In the genomic region with DNA sequence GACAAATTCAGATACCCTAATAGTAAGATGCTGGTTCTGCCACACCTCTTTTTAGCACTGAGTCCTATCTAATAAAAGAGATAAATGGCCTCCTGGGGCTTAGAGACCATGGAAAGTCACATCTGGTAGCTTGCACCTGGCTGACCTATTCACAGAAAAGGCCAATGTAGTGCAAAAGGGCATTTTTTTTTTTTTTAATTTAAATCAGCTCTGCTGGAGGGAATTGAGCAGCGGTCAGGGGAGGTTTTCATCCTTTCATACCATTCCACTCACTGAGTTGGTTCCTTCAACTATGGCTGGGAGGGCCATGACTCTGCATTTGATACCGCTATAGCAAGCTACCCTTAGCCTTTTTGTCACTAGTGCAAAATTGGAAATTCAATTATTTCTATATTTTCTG, we compare ENCODE assay signal across 18 cellular contexts. TPM values are rescaled to one million over a fixed set of nuclear protein-coding genes. Genes with fewer than 3 reads are reported as not detected.
A peak's percentile ranks its signal among the peaks of the same experiment; 100 is the strongest.
DNase-seq lines count a peak whose midpoint lies in the region; ATAC-seq and TF ChIP-seq lines count a peak whose summit lies in the region.
"Had no signal": no experiment of that assay in that cellular context is flagged by ENCODE, and none has a peak within 500 bp of the region (broad histone marks: within the 10 kb centered on the region; RNA-seq: fewer than 3 reads in every experiment).

No MANE protein-coding gene starts in this region.

- H3K9ac ChIP-seq in HUES48 (ENCODE audit: low read depth, low read length) (no peak overlapping the region), iPS-20b (ENCODE audit: low read depth, low read length) (no peak overlapping the region)
- H3K9ac ChIP-seq: BLaER1 had no signal

- H3K27me3 Mint-ChIP-seq in GM23338 (ENCODE audit: insufficient read depth, low read depth, poor library complexity) (peaks cover 7% of the 10 kb centered on the region), type B pancreatic cell (no peaks in the 10 kb centered on the region)
- H3K27me3 Mint-ChIP-seq: CD4-positive, alpha-beta memory T cell had no signal

- no peaks in the 10 kb centered on the region for H3K9me2 ChIP-seq in GM23338 (ENCODE audit: insufficient read depth)

- no peaks in the 10 kb centered on the region for H3K9me3 Mint-ChIP-seq in GM23338
- no peaks in the 10 kb centered on the region for H3K9me3 Mint-ChIP-seq in type B pancreatic cell

- DNase-seq in GM23338 (ENCODE audit: low spot score) (peak; percentile 66), type B pancreatic cell (ENCODE audit: extremely low spot score, unreplicated experiment) (no peak), SKM-1 (lab: John Stamatoyannopoulos, UW; ENCODE audit: unreplicated experiment) (no peak), D341Med (ENCODE audit: low spot score) (no peak)
- DNase-seq: 8988T; CD4-positive, alpha-beta memory T cell; DMS79 treated with DMSO at 0.1 percent for 48 hours; GF-D8; GOT3; HCEC 1CT had no signal

- no peak overlapping the region for H2AFZ ChIP-seq in GM23338

- H3F3A ChIP-seq in GM23338 (replicated peaks; ENCODE audit: low read depth) = no peaks in the 10 kb centered on the region

- H3K4me1 Mint-ChIP-seq in GM23338 (peaks cover 60% of the 10 kb centered on the region), type B pancreatic cell (ENCODE audit: unreplicated experiment) (no peaks in the 10 kb centered on the region)
- H3K4me1 Mint-ChIP-seq: CD14-positive monocyte; CD4-positive, alpha-beta memory T cell had no signal

- no peaks in the 10 kb centered on the region for H4K20me1 ChIP-seq in GM23338 (replicated peaks; ENCODE audit: insufficient read depth)
- H4K20me1 ChIP-seq: BLaER1 had no signal

- H3K9me3 ChIP-seq in HUES48 (ENCODE audit: control insufficient read depth, insufficient read depth, low read length) (no peaks in the 10 kb centered on the region), ectodermal cell (ENCODE audit: control insufficient read depth, low read length) (no peaks in the 10 kb centered on the region), iPS-20b (ENCODE audit: insufficient read depth, low read depth, low read length) (no peaks in the 10 kb centered on the region)
- H3K9me3 ChIP-seq: BLaER1 had no signal

- no peak overlapping the region for H3K4me3 Mint-ChIP-seq in GM23338
- no peak overlapping the region for H3K4me3 Mint-ChIP-seq in type B pancreatic cell
- H3K4me3 Mint-ChIP-seq: CD14-positive monocyte; CD4-positive, alpha-beta memory T cell had no signal

- H3K4me3 ChIP-seq in GM23338 = no peak overlapping the region
- no peak overlapping the region for H3K4me3 ChIP-seq in HUES48 (ENCODE audit: low read depth, low read length)
- H3K4me3 ChIP-seq in ectodermal cell (ENCODE audit: insufficient read depth, low read depth, low read length) = no peak overlapping the region
- peak overlapping the region; percentile 1; the same call in 1 of the 2 replicates for H3K4me3 ChIP-seq in iPS-20b (ENCODE audit: low read length)
- H3K4me3 ChIP-seq: BLaER1 had no signal

- peak; percentile 81 for ATAC-seq in GM23338
- no peak for ATAC-seq in HG02870 (IDR thresholded peaks at IDR 0.05; ENCODE audit: unreplicated experiment)

- no peaks in the 10 kb centered on the region for H3K79me2 ChIP-seq in GM23338 (replicated peaks; ENCODE audit: insufficient read depth)

- TF ChIP-seq CTCF in GM23338 (conservative IDR thresholded peaks at IDR 0.05; ENCODE audit: low read depth in 2 of 2) (no peak), type B pancreatic cell (conservative IDR thresholded peaks at IDR 0.05) (no peak)

- 29 to 47% methylated on average over 1 to 2 of the region's 2 CpGs for WGBS in ectodermal cell, 2 experiments

- H3K36me3 Mint-ChIP-seq in GM23338 (ENCODE audit: low read depth) = no peaks in the 10 kb centered on the region; the same call in 2 of the 3 replicates
- H3K36me3 Mint-ChIP-seq in type B pancreatic cell = no peaks in the 10 kb centered on the region
- H3K36me3 Mint-ChIP-seq: CD14-positive monocyte; CD4-positive, alpha-beta memory T cell had no signal

- H3K4me1 ChIP-seq in GM23338 (ENCODE audit: insufficient read depth) = peaks cover 52% of the 10 kb centered on the region
- H3K4me1 ChIP-seq in HUES48 (ENCODE audit: control insufficient read depth, insufficient read depth, low read length) = peaks cover 57% of the 10 kb centered on the region
- H3K4me1 ChIP-seq in ectodermal cell (ENCODE audit: control insufficient read depth, insufficient read depth, low read length) = peaks cover 33% of the 10 kb centered on the region
- peaks cover 49% of the 10 kb centered on the region for H3K4me1 ChIP-seq in iPS-20b (ENCODE audit: insufficient read depth, low read length)
- H3K4me1 ChIP-seq: BLaER1 had no signal

- H3K4me2 ChIP-seq in GM23338 = peak overlapping the region; percentile 46
- H3K4me2 ChIP-seq: BLaER1 had no signal

- H3K27ac Mint-ChIP-seq in GM23338 (peak overlapping the region; percentile 70), type B pancreatic cell (no peak overlapping the region)
- H3K27ac Mint-ChIP-seq: CD14-positive monocyte; CD4-positive, alpha-beta memory T cell had no signal

- H3K27ac ChIP-seq in GM23338 (ENCODE audit: low read depth) (peak overlapping the region; percentile 68), HUES48 (ENCODE audit: low read depth, low read length) (peak overlapping the region; percentile 69), ectodermal cell (ENCODE audit: insufficient read depth, low read depth, low read length, poor library complexity, severe bottlenecking) (peak overlapping the region; percentile 44), iPS-20b (ENCODE audit: low read length) (peak overlapping the region; percentile 85)
- H3K27ac ChIP-seq: BLaER1 had no signal

- no peaks in the 10 kb centered on the region for H3K36me3 ChIP-seq in GM23338 (ENCODE audit: insufficient read depth)
- H3K36me3 ChIP-seq in HUES48 (ENCODE audit: control insufficient read depth, insufficient read depth, low read length) = no peaks in the 10 kb centered on the region
- no peaks in the 10 kb centered on the region for H3K36me3 ChIP-seq in ectodermal cell (ENCODE audit: control insufficient read depth, insufficient read depth, low read length)
- H3K36me3 ChIP-seq in iPS-20b (ENCODE audit: insufficient read depth, low read depth, low read length) = no peaks in the 10 kb centered on the region
- H3K36me3 ChIP-seq: BLaER1 had no signal

- no peaks in the 10 kb centered on the region for H3K27me3 ChIP-seq in GM23338 (ENCODE audit: insufficient read depth)
- H3K27me3 ChIP-seq in HUES48 (ENCODE audit: control insufficient read depth, insufficient read depth, low read length) = no peaks in the 10 kb centered on the region
- H3K27me3 ChIP-seq in ectodermal cell (ENCODE audit: control insufficient read depth, insufficient read depth, low read length, poor library complexity, severe bottlenecking) = no peaks in the 10 kb centered on the region
- no peaks in the 10 kb centered on the region for H3K27me3 ChIP-seq in iPS-20b (ENCODE audit: insufficient read depth, low read length)
- H3K27me3 ChIP-seq: BLaER1 had no signal

TF ChIP-seq in GM23338, 12 proteins besides CTCF, POLR2A, EP300 and RAD21 (continues in another document):
- TF ChIP-seq STAT1 (IDR thresholded peaks at IDR 0.05; ENCODE audit: unreplicated experiment) (no peak), ZNF331 (CRISPR knock-in tag; IDR thresholded peaks at IDR 0.05; ENCODE audit: low read depth) (no peak)

RNA-seq across cellular contexts. Expression of gene HS3ST5, which starts 20.1 kb away (rescaled TPM):
- total RNA-seq in GM23338 (2014; rRNA removed; shearing (Covaris generic)) = 3.5 and 3.8 TPM in 2 replicates
- polyA plus RNA-seq in GM23338 (2016; fragmentation: Nextera tagmentation; extraction: Ambion mirVana) = 2.8 and 2.9 TPM in 2 replicates
- 0.85 TPM for polyA plus RNA-seq in ectodermal cell (2013, experiment 1 of 4)
- polyA plus RNA-seq in ectodermal cell (2013, experiment 2 of 4) = 0.62 TPM
- 0.75 TPM for polyA plus RNA-seq in ectodermal cell (2013, experiment 3 of 4)
- 0.49 TPM for polyA plus RNA-seq in ectodermal cell (2013, experiment 4 of 4)
- 3.6 and 5.5 TPM in 2 replicates for total RNA-seq in type B pancreatic cell (ENCODE audit: low replicate concordance)
- total RNA-seq: A673; CD4-positive, alpha-beta memory T cell had no signal
- polyA plus RNA-seq: AG04450; CD14-positive monocyte; CD4-positive, alpha-beta memory T cell had no signal
